Comparison of ENCODE assay signal across 9 cellular contexts in genomic region chr1:86741947-86742572, GRCh38. TPM values are rescaled to one million over a fixed set of nuclear protein-coding genes. Genes with fewer than 3 reads are reported as not detected.
A peak's percentile ranks its signal among the peaks of the same experiment; 100 is the strongest.
DNase-seq lines count a peak whose midpoint lies in the region; ATAC-seq and TF ChIP-seq lines count a peak whose summit lies in the region.
"Had no signal": no experiment of that assay in that cellular context is flagged by ENCODE, and none has a peak within 500 bp of the region (broad histone marks: within the 10 kb centered on the region; RNA-seq: fewer than 3 reads in every experiment).

No MANE protein-coding gene starts in this region.

- TF ChIP-seq CTCF in GM12873 (IDR thresholded peaks at IDR 0.05; ENCODE audit: insufficient read depth, low read depth, low read length, missing control alignments) (peak; percentile 50), colonic mucosa (IDR thresholded peaks at IDR 0.05) (peak; percentile 47)

- peaks cover 13% of the 10 kb centered on the region for H3K36me3 ChIP-seq in colonic mucosa

- no peak overlapping the region for H3K27ac ChIP-seq in colonic mucosa

- H3K9me3 ChIP-seq in colonic mucosa: no peaks in the 10 kb centered on the region

- DNase-seq in Ammon's horn (ENCODE audit: low spot score): peak; percentile 48
- DNase-seq in RKO (ENCODE audit: low spot score): peak; percentile 39
- no peak for DNase-seq in colonic mucosa
- peak; percentile 14 for DNase-seq in naive B cell
- DNase-seq in stimulated activated effector memory CD8-positive, alpha-beta T cell treated with anti-CD3 and anti-CD28 coated beads, Interleukin-12 subunit alpha, Interleukin-12 subunit beta, amount 100 ng/mL, for 72 hours (ENCODE audit: low spot score in 2 of 2): no peak

- no peak overlapping the region for H3K9ac ChIP-seq in colonic mucosa (ENCODE audit: low read depth in 2 of 2, low read length in 2 of 2)

- H3K4me3 ChIP-seq in colonic mucosa: no peak overlapping the region

- H3K4me1 Mint-ChIP-seq in naive B cell: peaks cover 0 to 6% (median 0%) of the 10 kb centered on the region in 3 donors
- H3K4me1 Mint-ChIP-seq in stimulated activated effector memory CD8-positive, alpha-beta T cell treated with anti-CD3 and anti-CD28 coated beads, Interleukin-12 subunit alpha, Interleukin-12 subunit beta, amount 100 ng/mL, for 72 hours: peaks cover 7% of the 10 kb centered on the region

- H3K27me3 Mint-ChIP-seq in naive B cell: no peaks in the 10 kb centered on the region

- peaks cover 13 to 23% of the 10 kb centered on the region in 2 donors for H3K36me3 Mint-ChIP-seq in naive B cell
- peaks cover 26% of the 10 kb centered on the region for H3K36me3 Mint-ChIP-seq in stimulated activated effector memory CD8-positive, alpha-beta T cell treated with anti-CD3 and anti-CD28 coated beads, Interleukin-12 subunit alpha, Interleukin-12 subunit beta, amount 100 ng/mL, for 72 hours

- intact Hi-C loops in colonic mucosa (cut with DNase I): no loop called here

- H3K27me3 ChIP-seq in colonic mucosa: no peaks in the 10 kb centered on the region

- no peaks in the 10 kb centered on the region for H3K4me1 ChIP-seq in colonic mucosa

- ATAC-seq in naive B cell (ENCODE audit: low read depth in 2 of 2) (peak in 1 of 2 donors; percentile 21), GM21381 (IDR thresholded peaks at IDR 0.05; ENCODE audit: unreplicated experiment) (no peak), GM19463 (IDR thresholded peaks at IDR 0.05; ENCODE audit: unreplicated experiment) (no peak)
- ATAC-seq in stimulated activated effector memory CD8-positive, alpha-beta T cell treated with anti-CD3 and anti-CD28 coated beads, Interleukin-12 subunit alpha, Interleukin-12 subunit beta, amount 100 ng/mL, for 72 hours: no peak
- ATAC-seq: left colon had no signal

- H3K4me3 Mint-ChIP-seq in naive B cell: no peak overlapping the region
- no peak overlapping the region for H3K4me3 Mint-ChIP-seq in stimulated activated effector memory CD8-positive, alpha-beta T cell treated with anti-CD3 and anti-CD28 coated beads, Interleukin-12 subunit alpha, Interleukin-12 subunit beta, amount 100 ng/mL, for 72 hours

- H3K9me3 Mint-ChIP-seq in naive B cell: no peaks in the 10 kb centered on the region
- H3K9me3 Mint-ChIP-seq in stimulated activated effector memory CD8-positive, alpha-beta T cell treated with anti-CD3 and anti-CD28 coated beads, Interleukin-12 subunit alpha, Interleukin-12 subunit beta, amount 100 ng/mL, for 72 hours: no peaks in the 10 kb centered on the region

- peak overlapping the region in 1 of 6 donors; percentile 5 for H3K27ac Mint-ChIP-seq in naive B cell
- H3K27ac Mint-ChIP-seq in stimulated activated effector memory CD8-positive, alpha-beta T cell treated with anti-CD3 and anti-CD28 coated beads, Interleukin-12 subunit alpha, Interleukin-12 subunit beta, amount 100 ng/mL, for 72 hours: no peak overlapping the region

RNA-seq across cellular contexts. Expression of gene SH3GLB1, which starts 37.7 kb away (rescaled TPM):
- total RNA-seq in colonic mucosa: 100 to 1,000 TPM in 1 of 2 donors, 10 to 100 TPM in 1; 76.7 to 134 TPM
- 10 to 100 TPM; 34.7 to 52.8 (median 45.6) TPM for polyA plus RNA-seq in naive B cell (ENCODE audit: low read depth in 6 of 6)

Comparison
In these comparisons a context has a peak if more than half of its experiments do, and no peak if none do; other contexts are left out.
1. DNase-seq: peak in Ammon's horn (single experiment), RKO (single experiment) and naive B cell (single experiment); none in colonic mucosa (single experiment) and stimulated activated effector memory CD8-positive, alpha-beta T cell treated with anti-CD3 and anti-CD28 coated beads, Interleukin-12 subunit alpha, Interleukin-12 subunit beta, amount 100 ng/mL, for 72 hours (0 of 2).